ENCODE assay signal across 9 cellular contexts in genomic region chr10:79866903-79867302, GRCh38. TPM values are rescaled to one million over a fixed set of nuclear protein-coding genes. Genes with fewer than 3 reads are reported as not detected.
"Had no signal": no experiment of that assay in that cellular context is flagged by ENCODE, and none has a peak within 500 bp of the region (broad histone marks: within the 10 kb centered on the region; RNA-seq: fewer than 3 reads in every experiment).

No MANE protein-coding gene starts in this region.

RNA-seq across cellular contexts. Expression of gene NUTM2E, which starts 40.4 kb away (rescaled TPM):
- total RNA-seq: activated naive CD4-positive, alpha-beta T cell treated with anti-CD3 and anti-CD28 coated beads, Interleukin-2, amount 50 U/mL, for 72 hours; activated naive CD8-positive, alpha-beta T cell treated with anti-CD3 and anti-CD28 coated beads for 36 hours; activated T-cell treated with anti-CD3 and anti-CD28 coated beads, Interleukin-2, amount 50 U/mL, for 72 hours; activated T-helper 1 cell treated with anti-CD3 and anti-CD28 coated beads, Interleukin-12 subunit alpha, Interleukin-12 subunit beta, Interleukin-2, Interleukin-4 antibody, amounts not matched to agents 30 ng/mL and 10 ng/mL and 1 ng/mL, durations not matched to agents 14 hours and 24 hours and 36 hours; aorta; ascending aorta; bronchial epithelial cell; cardiac muscle cell; cardiac septum had no signal
- polyA plus RNA-seq: aorta, cardiac muscle cell had no signal
